ENCODE assay signal across 21 cellular contexts in genomic region chr2:1874101-1874865, GRCh38.
"Had no signal": no experiment of that assay in that cellular context is flagged by ENCODE, and none has a peak within 500 bp of the region (broad histone marks: within the 10 kb centered on the region; RNA-seq: fewer than 3 reads in every experiment).

No MANE protein-coding gene starts in this region.

- H3K4me3 Mint-ChIP-seq: activated T-cell treated with anti-CD3 and anti-CD28 coated beads, Interleukin-2, amount 50 U/mL, for 72 hours; immature natural killer cell; stimulated activated memory B cell treated with anti-CD40 and anti-IgM and Interleukin-4, amounts not matched to agents 10 μg/mL and 1 μg/mL and 100 μg/mL, for 72 hours had no signal

- H3K27ac Mint-ChIP-seq: activated naive CD4-positive, alpha-beta T cell treated with anti-CD3 and anti-CD28 coated beads, Interleukin-2, amount 50 U/mL, for 72 hours; activated T-cell treated with anti-CD3 and anti-CD28 coated beads, Interleukin-2, amount 50 U/mL, for 72 hours; immature natural killer cell; naive B cell; stimulated activated memory B cell treated with anti-CD40 and anti-IgM and Interleukin-4, amounts not matched to agents 10 μg/mL and 1 μg/mL and 100 μg/mL, for 72 hours had no signal

- ATAC-seq: activated naive CD4-positive, alpha-beta T cell treated with anti-CD3 and anti-CD28 coated beads, Interleukin-2, amount 50 U/mL, for 72 hours; activated T-cell treated with anti-CD3 and anti-CD28 coated beads, Interleukin-2, amount 50 U/mL, for 72 hours; heart right ventricle; mucosa of descending colon; stimulated activated memory B cell treated with anti-CD40 and anti-IgM and Interleukin-4, amounts not matched to agents 10 μg/mL and 1 μg/mL and 100 μg/mL, for 72 hours had no signal

- H3K36me3 ChIP-seq: adrenal gland, esophagus muscularis mucosa, heart right ventricle, spleen had no signal

- H3K27ac ChIP-seq: adrenal gland, esophagus muscularis mucosa, heart right ventricle, parathyroid adenoma, spleen, VCaP had no signal

- H3K79me2 ChIP-seq: parathyroid adenoma had no signal

- H3K4me1 ChIP-seq: adrenal gland, esophagus muscularis mucosa, parathyroid adenoma, spleen had no signal

- H3K9ac ChIP-seq: parathyroid adenoma had no signal

- H3K27me3 ChIP-seq: adrenal gland had no signal

- H2AFZ ChIP-seq: parathyroid adenoma had no signal

- H3K36me3 Mint-ChIP-seq: activated naive CD4-positive, alpha-beta T cell treated with anti-CD3 and anti-CD28 coated beads, Interleukin-2, amount 50 U/mL, for 72 hours; immature natural killer cell; naive B cell; stimulated activated memory B cell treated with anti-CD40 and anti-IgM and Interleukin-4, amounts not matched to agents 10 μg/mL and 1 μg/mL and 100 μg/mL, for 72 hours had no signal

- DNase-seq: activated CD4-positive, alpha-beta T cell treated with anti-CD3 and anti-CD28 coated beads for 1 hour; activated CD4-positive, alpha-beta T cell treated with anti-CD3 and anti-CD28 coated beads, Interleukin-2, amount 50 U/mL, for 4 hours; activated effector memory CD4-positive, alpha-beta T cell treated with anti-CD3 and anti-CD28 coated beads, Interleukin-2, amount 50 U/mL, for 16 hours; activated T-cell treated with anti-CD3 and anti-CD28 coated beads, Interleukin-2, amount 50 U/mL, for 72 hours; effector CD8-positive, alpha-beta T cell; heart right ventricle; immature natural killer cell; kidney glomerular epithelial cell; mesenchymal stem cell; mucosa of descending colon; naive B cell; spleen; stimulated activated CD4-positive, alpha-beta T cell treated with anti-CD3 and anti-CD28 coated beads, Interleukin-4, amount 100 ng/mL, for 4 hours had no signal

- H3K4me3 ChIP-seq: adrenal gland, esophagus muscularis mucosa, heart right ventricle, mucosa of descending colon, spleen had no signal

- FAIRE-seq: bronchial epithelial cell, endothelial cell of umbilical vein had no signal

- H3K4me1 Mint-ChIP-seq: immature natural killer cell; naive B cell; stimulated activated memory B cell treated with anti-CD40 and anti-IgM and Interleukin-4, amounts not matched to agents 10 μg/mL and 1 μg/mL and 100 μg/mL, for 72 hours had no signal

- H3K9me3 ChIP-seq: adrenal gland, esophagus muscularis mucosa, heart right ventricle, mucosa of descending colon, spleen had no signal

- H3K9me3 Mint-ChIP-seq: activated naive CD4-positive, alpha-beta T cell treated with anti-CD3 and anti-CD28 coated beads, Interleukin-2, amount 50 U/mL, for 72 hours; activated T-cell treated with anti-CD3 and anti-CD28 coated beads, Interleukin-2, amount 50 U/mL, for 72 hours; immature natural killer cell; naive B cell; stimulated activated memory B cell treated with anti-CD40 and anti-IgM and Interleukin-4, amounts not matched to agents 10 μg/mL and 1 μg/mL and 100 μg/mL, for 72 hours had no signal
